In genomic region chr2:62505649-62506420, GRCh38 we compare ENCODE assay signal across 1 cellular context.
TF ChIP-seq lines count a peak whose summit lies in the region.

A gene with protein sequence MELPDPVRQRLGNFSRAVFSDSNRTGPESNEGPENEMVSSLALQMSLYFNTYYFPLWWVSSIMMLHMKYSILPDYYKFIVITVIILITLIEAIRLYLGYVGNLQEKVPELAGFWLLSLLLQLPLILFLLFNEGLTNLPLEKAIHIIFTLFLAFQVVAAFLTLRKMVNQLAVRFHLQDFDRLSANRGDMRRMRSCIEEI (minus strand): TSS chr2:62506195. CDS start chr2:62506129, 66 bp downstream.

TF ChIP-seq in K562, 482 proteins besides CTCF, POLR2A, EP300 and RAD21 (continued from another document and continues in another):
- TF ChIP-seq ZNF282 (CRISPR knock-in tag; IDR thresholded peaks at IDR 0.05) (peak; percentile 95; the same call in 1 of the 2 replicates), FOXJ3 (CRISPR knock-in tag; IDR thresholded peaks at IDR 0.05) (no peak), ZBTB1 (CRISPR knock-in tag; IDR thresholded peaks at IDR 0.05; ENCODE audit: borderline replicate concordance, low read depth) (peak; percentile 85), SNAPC5 (CRISPR knock-in tag; IDR thresholded peaks at IDR 0.05) (no peak), C11orf30 (IDR thresholded peaks at IDR 0.05; ENCODE audit: low read depth) (no peak; the same call in 1 of the 2 replicates), FUS (optimal IDR thresholded peaks at IDR 0.05; ENCODE audit: low read depth, low read length) (no peak), SAFB (IDR thresholded peaks at IDR 0.05; ENCODE audit: borderline replicate concordance, low read depth, low read length) (peak; percentile 80; the same call in 1 of the 2 replicates), MED1 (CRISPR knock-in tag; IDR thresholded peaks at IDR 0.05; ENCODE audit: borderline replicate concordance) (no peak), ZNF780A (CRISPR knock-in tag; IDR thresholded peaks at IDR 0.05) (no peak), POLR3A (IDR thresholded peaks at IDR 0.05; ENCODE audit: borderline replicate concordance, extremely low read depth, insufficient read depth, insufficient read length) (no peak), ZNF239 (CRISPR knock-in tag; IDR thresholded peaks at IDR 0.05) (no peak), HCFC1 (IDR thresholded peaks at IDR 0.05; ENCODE audit: low read depth, low read length) (peak; percentile 89), ILF3 (IDR thresholded peaks at IDR 0.05; ENCODE audit: borderline replicate concordance) (peak; percentile 20; the same call in 1 of the 2 replicates), MAFK (IDR thresholded peaks at IDR 0.05; ENCODE audit: low read length) (no peak), PTRF (tag; IDR thresholded peaks at IDR 0.05) (no peak), ESRRB (CRISPR knock-in tag; IDR thresholded peaks at IDR 0.05; ENCODE audit: borderline replicate concordance) (no peak), SIN3B (IDR thresholded peaks at IDR 0.05; ENCODE audit: low read depth) (peak; percentile 12), TEAD4 (IDR thresholded peaks at IDR 0.05; ENCODE audit: low read length) (peak; percentile 39), TEAD4 (CRISPR knock-in tag; IDR thresholded peaks at IDR 0.05; ENCODE audit: borderline replicate concordance) (no peak), ZNF165 (CRISPR knock-in tag; IDR thresholded peaks at IDR 0.05; ENCODE audit: borderline replicate concordance) (no peak), ARNT (IDR thresholded peaks at IDR 0.05) (no peak), ZBTB11 (CRISPR knock-in tag; IDR thresholded peaks at IDR 0.05) (peak in 1 of 3 experiments; percentile 75; a peak in 2 of 6 replicates), SRSF3 (IDR thresholded peaks at IDR 0.05; ENCODE audit: insufficient read depth, low read length) (no peak), MAFF (IDR thresholded peaks at IDR 0.05; ENCODE audit: low read length) (no peak), JUNB (CRISPR knock-in tag; conservative IDR thresholded peaks at IDR 0.05) (no peak), TFAM (CRISPR knock-in tag; conservative IDR thresholded peaks at IDR 0.05) (no peak), TEAD1 (CRISPR knock-in tag; IDR thresholded peaks at IDR 0.05) (peak; percentile 57 to 84; a peak in 3 of 4 replicates), ADNP (tag; IDR thresholded peaks at IDR 0.05) (no peak), GTF2A2 (tag; IDR thresholded peaks at IDR 0.05) (no peak), RBM34 (IDR thresholded peaks at IDR 0.05; ENCODE audit: borderline replicate concordance, insufficient read depth, low read length) (no peak), ZBTB17 (CRISPR knock-in tag; IDR thresholded peaks at IDR 0.05) (peak; percentile 69; the same call in 1 of the 2 replicates), POLR2AphosphoS5 (IDR thresholded peaks at IDR 0.05; ENCODE audit: control insufficient read depth, insufficient read depth, low read depth, low read length) (no peak; the same call in 1 of the 2 replicates), OTX1 (CRISPR knock-in tag; IDR thresholded peaks at IDR 0.05) (no peak), MCM3 (IDR thresholded peaks at IDR 0.05) (no peak), POLR2H (tag; IDR thresholded peaks at IDR 0.05; ENCODE audit: low read depth) (peak; percentile 59), ZKSCAN3 (CRISPR knock-in tag; IDR thresholded peaks at IDR 0.05) (no peak), CHD2 (IDR thresholded peaks at IDR 0.05; ENCODE audit: low read depth, low read length) (no peak), TAL1 (IDR thresholded peaks at IDR 0.05) (no peak), ZNF609 (CRISPR knock-in tag; IDR thresholded peaks at IDR 0.05; ENCODE audit: borderline replicate concordance) (no peak), PYGO2 (tag; IDR thresholded peaks at IDR 0.05) (no peak), RB1 (IDR thresholded peaks at IDR 0.05; ENCODE audit: low read depth) (peak; percentile 87), PRDM10 (IDR thresholded peaks at IDR 0.05; ENCODE audit: partially characterized antibody) (peak; percentile 63), ATF7 (IDR thresholded peaks at IDR 0.05) (peak; percentile 77), CAMTA2 (CRISPR knock-in tag; conservative IDR thresholded peaks at IDR 0.05) (no peak), PHF20 (IDR thresholded peaks at IDR 0.05; ENCODE audit: partially characterized antibody) (peak; percentile 76)
- TF ChIP-seq, protein P1, sequence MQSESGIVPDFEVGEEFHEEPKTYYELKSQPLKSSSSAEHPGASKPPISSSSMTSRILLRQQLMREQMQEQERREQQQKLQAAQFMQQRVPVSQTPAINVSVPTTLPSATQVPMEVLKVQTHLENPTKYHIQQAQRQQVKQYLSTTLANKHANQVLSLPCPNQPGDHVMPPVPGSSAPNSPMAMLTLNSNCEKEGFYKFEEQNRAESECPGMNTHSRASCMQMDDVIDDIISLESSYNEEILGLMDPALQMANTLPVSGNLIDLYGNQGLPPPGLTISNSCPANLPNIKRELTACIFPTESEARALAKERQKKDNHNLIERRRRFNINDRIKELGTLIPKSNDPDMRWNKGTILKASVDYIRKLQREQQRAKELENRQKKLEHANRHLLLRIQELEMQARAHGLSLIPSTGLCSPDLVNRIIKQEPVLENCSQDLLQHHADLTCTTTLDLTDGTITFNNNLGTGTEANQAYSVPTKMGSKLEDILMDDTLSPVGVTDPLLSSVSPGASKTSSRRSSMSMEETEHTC (IDR thresholded peaks at IDR 0.05): no peak
- TF ChIP-seq, protein P2, sequence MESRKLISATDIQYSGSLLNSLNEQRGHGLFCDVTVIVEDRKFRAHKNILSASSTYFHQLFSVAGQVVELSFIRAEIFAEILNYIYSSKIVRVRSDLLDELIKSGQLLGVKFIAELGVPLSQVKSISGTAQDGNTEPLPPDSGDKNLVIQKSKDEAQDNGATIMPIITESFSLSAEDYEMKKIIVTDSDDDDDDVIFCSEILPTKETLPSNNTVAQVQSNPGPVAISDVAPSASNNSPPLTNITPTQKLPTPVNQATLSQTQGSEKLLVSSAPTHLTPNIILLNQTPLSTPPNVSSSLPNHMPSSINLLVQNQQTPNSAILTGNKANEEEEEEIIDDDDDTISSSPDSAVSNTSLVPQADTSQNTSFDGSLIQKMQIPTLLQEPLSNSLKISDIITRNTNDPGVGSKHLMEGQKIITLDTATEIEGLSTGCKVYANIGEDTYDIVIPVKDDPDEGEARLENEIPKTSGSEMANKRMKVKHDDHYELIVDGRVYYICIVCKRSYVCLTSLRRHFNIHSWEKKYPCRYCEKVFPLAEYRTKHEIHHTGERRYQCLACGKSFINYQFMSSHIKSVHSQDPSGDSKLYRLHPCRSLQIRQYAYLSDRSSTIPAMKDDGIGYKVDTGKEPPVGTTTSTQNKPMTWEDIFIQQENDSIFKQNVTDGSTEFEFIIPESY (CRISPR knock-in tag; IDR thresholded peaks at IDR 0.05): peak; percentile 25; the same call in 1 of the 2 replicates
- TF ChIP-seq, protein P3, sequence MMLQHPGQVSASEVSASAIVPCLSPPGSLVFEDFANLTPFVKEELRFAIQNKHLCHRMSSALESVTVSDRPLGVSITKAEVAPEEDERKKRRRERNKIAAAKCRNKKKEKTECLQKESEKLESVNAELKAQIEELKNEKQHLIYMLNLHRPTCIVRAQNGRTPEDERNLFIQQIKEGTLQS (IDR thresholded peaks at IDR 0.05): no peak
- TF ChIP-seq, protein P3 (CRISPR knock-in tag; conservative IDR thresholded peaks at IDR 0.05): no peak
- TF ChIP-seq, protein P4, sequence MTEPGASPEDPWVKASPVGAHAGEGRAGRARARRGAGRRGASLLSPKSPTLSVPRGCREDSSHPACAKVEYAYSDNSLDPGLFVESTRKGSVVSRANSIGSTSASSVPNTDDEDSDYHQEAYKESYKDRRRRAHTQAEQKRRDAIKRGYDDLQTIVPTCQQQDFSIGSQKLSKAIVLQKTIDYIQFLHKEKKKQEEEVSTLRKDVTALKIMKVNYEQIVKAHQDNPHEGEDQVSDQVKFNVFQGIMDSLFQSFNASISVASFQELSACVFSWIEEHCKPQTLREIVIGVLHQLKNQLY (CRISPR knock-in tag; conservative IDR thresholded peaks at IDR 0.05): no peak
- TF ChIP-seq, protein P5, sequence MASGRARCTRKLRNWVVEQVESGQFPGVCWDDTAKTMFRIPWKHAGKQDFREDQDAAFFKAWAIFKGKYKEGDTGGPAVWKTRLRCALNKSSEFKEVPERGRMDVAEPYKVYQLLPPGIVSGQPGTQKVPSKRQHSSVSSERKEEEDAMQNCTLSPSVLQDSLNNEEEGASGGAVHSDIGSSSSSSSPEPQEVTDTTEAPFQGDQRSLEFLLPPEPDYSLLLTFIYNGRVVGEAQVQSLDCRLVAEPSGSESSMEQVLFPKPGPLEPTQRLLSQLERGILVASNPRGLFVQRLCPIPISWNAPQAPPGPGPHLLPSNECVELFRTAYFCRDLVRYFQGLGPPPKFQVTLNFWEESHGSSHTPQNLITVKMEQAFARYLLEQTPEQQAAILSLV (tag; IDR thresholded peaks at IDR 0.05): no peak
